In the genomic region with DNA sequence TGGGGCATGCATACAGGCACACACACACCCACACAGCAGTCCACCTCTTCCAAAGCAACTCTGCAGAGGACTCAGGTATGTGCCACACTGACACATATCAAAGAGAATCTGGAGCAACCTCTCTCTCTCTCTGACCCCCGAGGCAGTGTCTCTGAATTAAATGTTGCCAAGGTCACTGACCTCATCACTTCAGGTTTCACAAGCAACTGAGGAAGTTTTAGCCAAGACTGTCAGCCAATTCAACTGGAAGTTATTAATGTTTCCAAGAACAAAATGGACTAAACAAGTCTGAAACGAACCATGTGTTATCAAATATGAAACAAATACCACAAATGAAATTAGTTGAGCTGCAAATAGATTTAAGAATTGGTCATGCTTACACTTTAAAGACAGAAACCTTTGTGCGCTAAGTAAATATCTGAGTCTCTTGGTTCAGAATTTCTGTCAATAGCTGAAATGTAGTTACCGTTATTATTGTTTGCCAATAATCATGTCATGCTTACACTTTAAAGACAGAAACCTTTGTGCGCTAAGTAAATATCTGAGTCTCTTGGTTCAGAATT, we compare ENCODE assay signal across 1 cellular context.
TF ChIP-seq lines count a peak whose summit lies in the region.

No MANE protein-coding gene starts in this region.

TF ChIP-seq in HepG2, 621 proteins besides CTCF, POLR2A, EP300 and RAD21 (continued from another document and continues in another):
- TF ChIP-seq, protein P1, sequence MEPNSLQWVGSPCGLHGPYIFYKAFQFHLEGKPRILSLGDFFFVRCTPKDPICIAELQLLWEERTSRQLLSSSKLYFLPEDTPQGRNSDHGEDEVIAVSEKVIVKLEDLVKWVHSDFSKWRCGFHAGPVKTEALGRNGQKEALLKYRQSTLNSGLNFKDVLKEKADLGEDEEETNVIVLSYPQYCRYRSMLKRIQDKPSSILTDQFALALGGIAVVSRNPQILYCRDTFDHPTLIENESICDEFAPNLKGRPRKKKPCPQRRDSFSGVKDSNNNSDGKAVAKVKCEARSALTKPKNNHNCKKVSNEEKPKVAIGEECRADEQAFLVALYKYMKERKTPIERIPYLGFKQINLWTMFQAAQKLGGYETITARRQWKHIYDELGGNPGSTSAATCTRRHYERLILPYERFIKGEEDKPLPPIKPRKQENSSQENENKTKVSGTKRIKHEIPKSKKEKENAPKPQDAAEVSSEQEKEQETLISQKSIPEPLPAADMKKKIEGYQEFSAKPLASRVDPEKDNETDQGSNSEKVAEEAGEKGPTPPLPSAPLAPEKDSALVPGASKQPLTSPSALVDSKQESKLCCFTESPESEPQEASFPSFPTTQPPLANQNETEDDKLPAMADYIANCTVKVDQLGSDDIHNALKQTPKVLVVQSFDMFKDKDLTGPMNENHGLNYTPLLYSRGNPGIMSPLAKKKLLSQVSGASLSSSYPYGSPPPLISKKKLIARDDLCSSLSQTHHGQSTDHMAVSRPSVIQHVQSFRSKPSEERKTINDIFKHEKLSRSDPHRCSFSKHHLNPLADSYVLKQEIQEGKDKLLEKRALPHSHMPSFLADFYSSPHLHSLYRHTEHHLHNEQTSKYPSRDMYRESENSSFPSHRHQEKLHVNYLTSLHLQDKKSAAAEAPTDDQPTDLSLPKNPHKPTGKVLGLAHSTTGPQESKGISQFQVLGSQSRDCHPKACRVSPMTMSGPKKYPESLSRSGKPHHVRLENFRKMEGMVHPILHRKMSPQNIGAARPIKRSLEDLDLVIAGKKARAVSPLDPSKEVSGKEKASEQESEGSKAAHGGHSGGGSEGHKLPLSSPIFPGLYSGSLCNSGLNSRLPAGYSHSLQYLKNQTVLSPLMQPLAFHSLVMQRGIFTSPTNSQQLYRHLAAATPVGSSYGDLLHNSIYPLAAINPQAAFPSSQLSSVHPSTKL (CRISPR knock-in tag; IDR thresholded peaks at IDR 0.05), result peak; percentile 87
- TF ChIP-seq PCBP1 (IDR thresholded peaks at IDR 0.05; ENCODE audit: borderline replicate concordance, low read depth, low read length) (no peak), PHB2 (IDR thresholded peaks at IDR 0.05; ENCODE audit: partially characterized antibody) (no peak), ELF4 (CRISPR knock-in tag; IDR thresholded peaks at IDR 0.05; ENCODE audit: borderline replicate concordance) (no peak), NRL (CRISPR knock-in tag; IDR thresholded peaks at IDR 0.05; ENCODE audit: borderline replicate concordance) (no peak), CBX1 (IDR thresholded peaks at IDR 0.05; ENCODE audit: low read depth) (no peak), ZNF138 (CRISPR knock-in tag; IDR thresholded peaks at IDR 0.05; ENCODE audit: low read depth) (no peak), ZSCAN22 (CRISPR knock-in tag; IDR thresholded peaks at IDR 0.05) (no peak), ZNF75D (CRISPR knock-in tag; IDR thresholded peaks at IDR 0.05; ENCODE audit: borderline replicate concordance) (no peak), CBX5 (CRISPR knock-in tag; IDR thresholded peaks at IDR 0.05; ENCODE audit: borderline replicate concordance) (no peak), RXRB (CRISPR knock-in tag; IDR thresholded peaks at IDR 0.05; ENCODE audit: borderline replicate concordance) (peak; percentile 86), SIX4 (CRISPR knock-in tag; IDR thresholded peaks at IDR 0.05) (no peak), KLF9 (CRISPR knock-in tag; IDR thresholded peaks at IDR 0.05; ENCODE audit: low read depth) (no peak), ATF1 (CRISPR knock-in tag; IDR thresholded peaks at IDR 0.05) (peak; percentile 41; the same call in 1 of the 2 replicates), TCF7L2 (IDR thresholded peaks at IDR 0.05; ENCODE audit: low read depth, low read length) (no peak), ZNF878 (CRISPR knock-in tag; IDR thresholded peaks at IDR 0.05) (no peak), GFI1 (CRISPR knock-in tag; IDR thresholded peaks at IDR 0.05; ENCODE audit: borderline replicate concordance) (no peak; the same call in 1 of the 2 replicates)
- TF ChIP-seq, protein P2, sequence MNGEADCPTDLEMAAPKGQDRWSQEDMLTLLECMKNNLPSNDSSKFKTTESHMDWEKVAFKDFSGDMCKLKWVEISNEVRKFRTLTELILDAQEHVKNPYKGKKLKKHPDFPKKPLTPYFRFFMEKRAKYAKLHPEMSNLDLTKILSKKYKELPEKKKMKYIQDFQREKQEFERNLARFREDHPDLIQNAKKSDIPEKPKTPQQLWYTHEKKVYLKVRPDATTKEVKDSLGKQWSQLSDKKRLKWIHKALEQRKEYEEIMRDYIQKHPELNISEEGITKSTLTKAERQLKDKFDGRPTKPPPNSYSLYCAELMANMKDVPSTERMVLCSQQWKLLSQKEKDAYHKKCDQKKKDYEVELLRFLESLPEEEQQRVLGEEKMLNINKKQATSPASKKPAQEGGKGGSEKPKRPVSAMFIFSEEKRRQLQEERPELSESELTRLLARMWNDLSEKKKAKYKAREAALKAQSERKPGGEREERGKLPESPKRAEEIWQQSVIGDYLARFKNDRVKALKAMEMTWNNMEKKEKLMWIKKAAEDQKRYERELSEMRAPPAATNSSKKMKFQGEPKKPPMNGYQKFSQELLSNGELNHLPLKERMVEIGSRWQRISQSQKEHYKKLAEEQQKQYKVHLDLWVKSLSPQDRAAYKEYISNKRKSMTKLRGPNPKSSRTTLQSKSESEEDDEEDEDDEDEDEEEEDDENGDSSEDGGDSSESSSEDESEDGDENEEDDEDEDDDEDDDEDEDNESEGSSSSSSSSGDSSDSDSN (CRISPR knock-in tag; IDR thresholded peaks at IDR 0.05), result no peak
- TF ChIP-seq, protein P3, sequence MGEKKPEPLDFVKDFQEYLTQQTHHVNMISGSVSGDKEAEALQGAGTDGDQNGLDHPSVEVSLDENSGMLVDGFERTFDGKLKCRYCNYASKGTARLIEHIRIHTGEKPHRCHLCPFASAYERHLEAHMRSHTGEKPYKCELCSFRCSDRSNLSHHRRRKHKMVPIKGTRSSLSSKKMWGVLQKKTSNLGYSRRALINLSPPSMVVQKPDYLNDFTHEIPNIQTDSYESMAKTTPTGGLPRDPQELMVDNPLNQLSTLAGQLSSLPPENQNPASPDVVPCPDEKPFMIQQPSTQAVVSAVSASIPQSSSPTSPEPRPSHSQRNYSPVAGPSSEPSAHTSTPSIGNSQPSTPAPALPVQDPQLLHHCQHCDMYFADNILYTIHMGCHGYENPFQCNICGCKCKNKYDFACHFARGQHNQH (CRISPR knock-in tag; IDR thresholded peaks at IDR 0.05), result no peak; the same call in none of the 2 replicates
- TF ChIP-seq, protein P4, sequence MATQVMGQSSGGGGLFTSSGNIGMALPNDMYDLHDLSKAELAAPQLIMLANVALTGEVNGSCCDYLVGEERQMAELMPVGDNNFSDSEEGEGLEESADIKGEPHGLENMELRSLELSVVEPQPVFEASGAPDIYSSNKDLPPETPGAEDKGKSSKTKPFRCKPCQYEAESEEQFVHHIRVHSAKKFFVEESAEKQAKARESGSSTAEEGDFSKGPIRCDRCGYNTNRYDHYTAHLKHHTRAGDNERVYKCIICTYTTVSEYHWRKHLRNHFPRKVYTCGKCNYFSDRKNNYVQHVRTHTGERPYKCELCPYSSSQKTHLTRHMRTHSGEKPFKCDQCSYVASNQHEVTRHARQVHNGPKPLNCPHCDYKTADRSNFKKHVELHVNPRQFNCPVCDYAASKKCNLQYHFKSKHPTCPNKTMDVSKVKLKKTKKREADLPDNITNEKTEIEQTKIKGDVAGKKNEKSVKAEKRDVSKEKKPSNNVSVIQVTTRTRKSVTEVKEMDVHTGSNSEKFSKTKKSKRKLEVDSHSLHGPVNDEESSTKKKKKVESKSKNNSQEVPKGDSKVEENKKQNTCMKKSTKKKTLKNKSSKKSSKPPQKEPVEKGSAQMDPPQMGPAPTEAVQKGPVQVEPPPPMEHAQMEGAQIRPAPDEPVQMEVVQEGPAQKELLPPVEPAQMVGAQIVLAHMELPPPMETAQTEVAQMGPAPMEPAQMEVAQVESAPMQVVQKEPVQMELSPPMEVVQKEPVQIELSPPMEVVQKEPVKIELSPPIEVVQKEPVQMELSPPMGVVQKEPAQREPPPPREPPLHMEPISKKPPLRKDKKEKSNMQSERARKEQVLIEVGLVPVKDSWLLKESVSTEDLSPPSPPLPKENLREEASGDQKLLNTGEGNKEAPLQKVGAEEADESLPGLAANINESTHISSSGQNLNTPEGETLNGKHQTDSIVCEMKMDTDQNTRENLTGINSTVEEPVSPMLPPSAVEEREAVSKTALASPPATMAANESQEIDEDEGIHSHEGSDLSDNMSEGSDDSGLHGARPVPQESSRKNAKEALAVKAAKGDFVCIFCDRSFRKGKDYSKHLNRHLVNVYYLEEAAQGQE (IDR thresholded peaks at IDR 0.05; ENCODE audit: borderline replicate concordance in 1 of 2, low read depth in 1 of 2, low read length in 2 of 2), result no peak
- TF ChIP-seq, protein P5, sequence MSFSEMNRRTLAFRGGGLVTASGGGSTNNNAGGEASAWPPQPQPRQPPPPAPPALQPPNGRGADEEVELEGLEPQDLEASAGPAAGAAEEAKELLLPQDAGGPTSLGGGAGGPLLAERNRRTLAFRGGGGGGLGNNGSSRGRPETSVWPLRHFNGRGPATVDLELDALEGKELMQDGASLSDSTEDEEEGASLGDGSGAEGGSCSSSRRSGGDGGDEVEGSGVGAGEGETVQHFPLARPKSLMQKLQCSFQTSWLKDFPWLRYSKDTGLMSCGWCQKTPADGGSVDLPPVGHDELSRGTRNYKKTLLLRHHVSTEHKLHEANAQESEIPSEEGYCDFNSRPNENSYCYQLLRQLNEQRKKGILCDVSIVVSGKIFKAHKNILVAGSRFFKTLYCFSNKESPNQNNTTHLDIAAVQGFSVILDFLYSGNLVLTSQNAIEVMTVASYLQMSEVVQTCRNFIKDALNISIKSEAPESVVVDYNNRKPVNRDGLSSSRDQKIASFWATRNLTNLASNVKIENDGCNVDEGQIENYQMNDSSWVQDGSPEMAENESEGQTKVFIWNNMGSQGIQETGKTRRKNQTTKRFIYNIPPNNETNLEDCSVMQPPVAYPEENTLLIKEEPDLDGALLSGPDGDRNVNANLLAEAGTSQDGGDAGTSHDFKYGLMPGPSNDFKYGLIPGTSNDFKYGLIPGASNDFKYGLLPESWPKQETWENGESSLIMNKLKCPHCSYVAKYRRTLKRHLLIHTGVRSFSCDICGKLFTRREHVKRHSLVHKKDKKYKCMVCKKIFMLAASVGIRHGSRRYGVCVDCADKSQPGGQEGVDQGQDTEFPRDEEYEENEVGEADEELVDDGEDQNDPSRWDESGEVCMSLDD (CRISPR knock-in tag; IDR thresholded peaks at IDR 0.05; ENCODE audit: borderline replicate concordance), result no peak
- TF ChIP-seq, protein P6, sequence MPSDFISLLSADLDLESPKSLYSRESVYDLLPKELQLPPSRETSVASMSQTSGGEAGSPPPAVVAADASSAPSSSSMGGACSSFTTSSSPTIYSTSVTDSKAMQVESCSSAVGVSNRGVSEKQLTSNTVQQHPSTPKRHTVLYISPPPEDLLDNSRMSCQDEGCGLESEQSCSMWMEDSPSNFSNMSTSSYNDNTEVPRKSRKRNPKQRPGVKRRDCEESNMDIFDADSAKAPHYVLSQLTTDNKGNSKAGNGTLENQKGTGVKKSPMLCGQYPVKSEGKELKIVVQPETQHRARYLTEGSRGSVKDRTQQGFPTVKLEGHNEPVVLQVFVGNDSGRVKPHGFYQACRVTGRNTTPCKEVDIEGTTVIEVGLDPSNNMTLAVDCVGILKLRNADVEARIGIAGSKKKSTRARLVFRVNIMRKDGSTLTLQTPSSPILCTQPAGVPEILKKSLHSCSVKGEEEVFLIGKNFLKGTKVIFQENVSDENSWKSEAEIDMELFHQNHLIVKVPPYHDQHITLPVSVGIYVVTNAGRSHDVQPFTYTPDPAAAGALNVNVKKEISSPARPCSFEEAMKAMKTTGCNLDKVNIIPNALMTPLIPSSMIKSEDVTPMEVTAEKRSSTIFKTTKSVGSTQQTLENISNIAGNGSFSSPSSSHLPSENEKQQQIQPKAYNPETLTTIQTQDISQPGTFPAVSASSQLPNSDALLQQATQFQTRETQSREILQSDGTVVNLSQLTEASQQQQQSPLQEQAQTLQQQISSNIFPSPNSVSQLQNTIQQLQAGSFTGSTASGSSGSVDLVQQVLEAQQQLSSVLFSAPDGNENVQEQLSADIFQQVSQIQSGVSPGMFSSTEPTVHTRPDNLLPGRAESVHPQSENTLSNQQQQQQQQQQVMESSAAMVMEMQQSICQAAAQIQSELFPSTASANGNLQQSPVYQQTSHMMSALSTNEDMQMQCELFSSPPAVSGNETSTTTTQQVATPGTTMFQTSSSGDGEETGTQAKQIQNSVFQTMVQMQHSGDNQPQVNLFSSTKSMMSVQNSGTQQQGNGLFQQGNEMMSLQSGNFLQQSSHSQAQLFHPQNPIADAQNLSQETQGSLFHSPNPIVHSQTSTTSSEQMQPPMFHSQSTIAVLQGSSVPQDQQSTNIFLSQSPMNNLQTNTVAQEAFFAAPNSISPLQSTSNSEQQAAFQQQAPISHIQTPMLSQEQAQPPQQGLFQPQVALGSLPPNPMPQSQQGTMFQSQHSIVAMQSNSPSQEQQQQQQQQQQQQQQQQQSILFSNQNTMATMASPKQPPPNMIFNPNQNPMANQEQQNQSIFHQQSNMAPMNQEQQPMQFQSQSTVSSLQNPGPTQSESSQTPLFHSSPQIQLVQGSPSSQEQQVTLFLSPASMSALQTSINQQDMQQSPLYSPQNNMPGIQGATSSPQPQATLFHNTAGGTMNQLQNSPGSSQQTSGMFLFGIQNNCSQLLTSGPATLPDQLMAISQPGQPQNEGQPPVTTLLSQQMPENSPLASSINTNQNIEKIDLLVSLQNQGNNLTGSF (CRISPR knock-in tag; IDR thresholded peaks at IDR 0.05), result no peak
- TF ChIP-seq, protein P7, sequence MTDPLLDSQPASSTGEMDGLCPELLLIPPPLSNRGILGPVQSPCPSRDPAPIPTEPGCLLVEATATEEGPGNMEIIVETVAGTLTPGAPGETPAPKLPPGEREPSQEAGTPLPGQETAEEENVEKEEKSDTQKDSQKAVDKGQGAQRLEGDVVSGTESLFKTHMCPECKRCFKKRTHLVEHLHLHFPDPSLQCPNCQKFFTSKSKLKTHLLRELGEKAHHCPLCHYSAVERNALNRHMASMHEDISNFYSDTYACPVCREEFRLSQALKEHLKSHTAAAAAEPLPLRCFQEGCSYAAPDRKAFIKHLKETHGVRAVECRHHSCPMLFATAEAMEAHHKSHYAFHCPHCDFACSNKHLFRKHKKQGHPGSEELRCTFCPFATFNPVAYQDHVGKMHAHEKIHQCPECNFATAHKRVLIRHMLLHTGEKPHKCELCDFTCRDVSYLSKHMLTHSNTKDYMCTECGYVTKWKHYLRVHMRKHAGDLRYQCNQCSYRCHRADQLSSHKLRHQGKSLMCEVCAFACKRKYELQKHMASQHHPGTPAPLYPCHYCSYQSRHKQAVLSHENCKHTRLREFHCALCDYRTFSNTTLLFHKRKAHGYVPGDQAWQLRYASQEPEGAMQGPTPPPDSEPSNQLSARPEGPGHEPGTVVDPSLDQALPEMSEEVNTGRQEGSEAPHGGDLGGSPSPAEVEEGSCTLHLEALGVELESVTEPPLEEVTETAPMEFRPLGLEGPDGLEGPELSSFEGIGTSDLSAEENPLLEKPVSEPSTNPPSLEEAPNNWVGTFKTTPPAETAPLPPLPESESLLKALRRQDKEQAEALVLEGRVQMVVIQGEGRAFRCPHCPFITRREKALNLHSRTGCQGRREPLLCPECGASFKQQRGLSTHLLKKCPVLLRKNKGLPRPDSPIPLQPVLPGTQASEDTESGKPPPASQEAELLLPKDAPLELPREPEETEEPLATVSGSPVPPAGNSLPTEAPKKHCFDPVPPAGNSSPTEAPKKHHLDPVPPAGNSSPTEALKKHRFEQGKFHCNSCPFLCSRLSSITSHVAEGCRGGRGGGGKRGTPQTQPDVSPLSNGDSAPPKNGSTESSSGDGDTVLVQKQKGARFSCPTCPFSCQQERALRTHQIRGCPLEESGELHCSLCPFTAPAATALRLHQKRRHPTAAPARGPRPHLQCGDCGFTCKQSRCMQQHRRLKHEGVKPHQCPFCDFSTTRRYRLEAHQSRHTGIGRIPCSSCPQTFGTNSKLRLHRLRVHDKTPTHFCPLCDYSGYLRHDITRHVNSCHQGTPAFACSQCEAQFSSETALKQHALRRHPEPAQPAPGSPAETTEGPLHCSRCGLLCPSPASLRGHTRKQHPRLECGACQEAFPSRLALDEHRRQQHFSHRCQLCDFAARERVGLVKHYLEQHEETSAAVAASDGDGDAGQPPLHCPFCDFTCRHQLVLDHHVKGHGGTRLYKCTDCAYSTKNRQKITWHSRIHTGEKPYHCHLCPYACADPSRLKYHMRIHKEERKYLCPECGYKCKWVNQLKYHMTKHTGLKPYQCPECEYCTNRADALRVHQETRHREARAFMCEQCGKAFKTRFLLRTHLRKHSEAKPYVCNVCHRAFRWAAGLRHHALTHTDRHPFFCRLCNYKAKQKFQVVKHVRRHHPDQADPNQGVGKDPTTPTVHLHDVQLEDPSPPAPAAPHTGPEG (CRISPR knock-in tag; IDR thresholded peaks at IDR 0.05), result no peak
